ENCODE assay signal across 15 cellular contexts in the genomic region with DNA sequence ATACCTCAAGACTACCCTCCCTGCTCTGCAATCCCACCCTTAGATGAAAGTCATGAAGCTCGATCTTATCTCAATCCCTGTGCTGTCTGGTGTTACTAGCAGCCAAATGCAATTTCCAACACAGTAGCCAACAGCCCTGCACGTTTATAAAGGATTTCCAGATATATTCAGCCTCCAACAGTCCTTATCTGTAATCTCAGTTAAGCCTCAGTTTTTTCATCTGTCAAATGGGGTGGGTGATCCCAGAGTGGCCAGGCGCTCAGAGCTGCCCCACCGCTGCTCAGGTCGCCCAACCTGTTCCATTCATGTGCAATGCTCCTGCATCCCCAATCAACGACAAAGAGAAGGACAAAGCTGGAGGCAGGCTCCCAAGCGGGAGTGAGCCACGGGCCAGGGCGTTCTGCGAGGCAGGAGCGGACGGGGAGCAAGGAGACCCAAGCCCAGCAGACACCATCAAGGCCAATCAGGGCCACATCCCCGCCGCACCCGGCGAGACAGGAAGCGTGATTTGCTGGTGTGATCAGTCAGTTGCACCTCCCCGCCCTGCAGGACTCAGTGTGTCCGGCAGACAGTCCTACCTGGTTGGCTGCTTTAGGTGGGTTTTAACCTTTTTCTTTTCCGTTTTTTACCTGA.
"Had no signal": no experiment of that assay in that cellular context is flagged by ENCODE, and none has a peak within 500 bp of the region (broad histone marks: within the 10 kb centered on the region; RNA-seq: fewer than 3 reads in every experiment).

No MANE protein-coding gene starts in this region.

- H3K27ac ChIP-seq: SK-N-MC, transverse colon, WERI-Rb-1 had no signal

- H3K27ac Mint-ChIP-seq: activated naive CD4-positive, alpha-beta T cell treated with anti-CD3 and anti-CD28 coated beads, Interleukin-2, amount 10 ng/mL, durations not matched to agents 7 days and 5 days; activated T-helper 17 cell treated with anti-CD3 and anti-CD28 coated beads, Interleukin-2, amount 50 U/mL, for 72 hours; dendritic cell treated with granulocyte-macrophage colony-stimulating factor and Interleukin-4, amounts not matched to agents 40 ng/mL and 50 ng/mL, for 4 days; endodermal cell; nephron; stimulated activated effector memory CD8-positive, alpha-beta T cell treated with anti-CD3 and anti-CD28 coated beads, Interleukin-12 subunit alpha, Interleukin-12 subunit beta, amount 100 ng/mL, for 72 hours had no signal

- H3K36me3 Mint-ChIP-seq: activated naive CD4-positive, alpha-beta T cell treated with anti-CD3 and anti-CD28 coated beads, Interleukin-2, amount 10 ng/mL, durations not matched to agents 7 days and 5 days had no signal

- H3K4me3 Mint-ChIP-seq: activated naive CD4-positive, alpha-beta T cell treated with anti-CD3 and anti-CD28 coated beads, Interleukin-2, amount 10 ng/mL, durations not matched to agents 7 days and 5 days; activated T-helper 17 cell treated with anti-CD3 and anti-CD28 coated beads, Interleukin-2, amount 50 U/mL, for 72 hours; central memory CD8-positive, alpha-beta T cell; dendritic cell treated with granulocyte-macrophage colony-stimulating factor and Interleukin-4, amounts not matched to agents 40 ng/mL and 50 ng/mL, for 4 days; endodermal cell; nephron; stimulated activated effector memory CD8-positive, alpha-beta T cell treated with anti-CD3 and anti-CD28 coated beads, Interleukin-12 subunit alpha, Interleukin-12 subunit beta, amount 100 ng/mL, for 72 hours had no signal

- H3K9me3 ChIP-seq: transverse colon had no signal

- H3K4me3 ChIP-seq: SK-N-MC, transverse colon had no signal

- H3K27me3 ChIP-seq: transverse colon had no signal

- DNase-seq: activated CD4-positive, alpha-beta T cell treated with anti-CD3 and anti-CD28 coated beads for 4 hours; activated naive CD4-positive, alpha-beta T cell treated with anti-CD3 and anti-CD28 coated beads, Interleukin-2, amount 10 ng/mL, durations not matched to agents 7 days and 5 days; endodermal cell; erythroblast; hypothalamus; mesenchymal stem cell; T-helper 1 cell; transverse colon; WERI-Rb-1 had no signal

- H3K27me3 Mint-ChIP-seq: activated T-helper 17 cell treated with anti-CD3 and anti-CD28 coated beads, Interleukin-2, amount 50 U/mL, for 72 hours; dendritic cell treated with granulocyte-macrophage colony-stimulating factor and Interleukin-4, amounts not matched to agents 40 ng/mL and 50 ng/mL, for 4 days had no signal

- H3K36me3 ChIP-seq: WERI-Rb-1 had no signal

- H3K9me3 Mint-ChIP-seq: activated naive CD4-positive, alpha-beta T cell treated with anti-CD3 and anti-CD28 coated beads, Interleukin-2, amount 10 ng/mL, durations not matched to agents 7 days and 5 days; activated T-helper 17 cell treated with anti-CD3 and anti-CD28 coated beads, Interleukin-2, amount 50 U/mL, for 72 hours; central memory CD8-positive, alpha-beta T cell; dendritic cell treated with granulocyte-macrophage colony-stimulating factor and Interleukin-4, amounts not matched to agents 40 ng/mL and 50 ng/mL, for 4 days; endodermal cell; nephron; stimulated activated effector memory CD8-positive, alpha-beta T cell treated with anti-CD3 and anti-CD28 coated beads, Interleukin-12 subunit alpha, Interleukin-12 subunit beta, amount 100 ng/mL, for 72 hours had no signal

- ATAC-seq: activated T-helper 17 cell treated with anti-CD3 and anti-CD28 coated beads, Interleukin-2, amount 50 U/mL, for 72 hours; stimulated activated effector memory CD8-positive, alpha-beta T cell treated with anti-CD3 and anti-CD28 coated beads, Interleukin-12 subunit alpha, Interleukin-12 subunit beta, amount 100 ng/mL, for 72 hours had no signal
